ENCODE assay signal across 8 cellular contexts in the genomic region with DNA sequence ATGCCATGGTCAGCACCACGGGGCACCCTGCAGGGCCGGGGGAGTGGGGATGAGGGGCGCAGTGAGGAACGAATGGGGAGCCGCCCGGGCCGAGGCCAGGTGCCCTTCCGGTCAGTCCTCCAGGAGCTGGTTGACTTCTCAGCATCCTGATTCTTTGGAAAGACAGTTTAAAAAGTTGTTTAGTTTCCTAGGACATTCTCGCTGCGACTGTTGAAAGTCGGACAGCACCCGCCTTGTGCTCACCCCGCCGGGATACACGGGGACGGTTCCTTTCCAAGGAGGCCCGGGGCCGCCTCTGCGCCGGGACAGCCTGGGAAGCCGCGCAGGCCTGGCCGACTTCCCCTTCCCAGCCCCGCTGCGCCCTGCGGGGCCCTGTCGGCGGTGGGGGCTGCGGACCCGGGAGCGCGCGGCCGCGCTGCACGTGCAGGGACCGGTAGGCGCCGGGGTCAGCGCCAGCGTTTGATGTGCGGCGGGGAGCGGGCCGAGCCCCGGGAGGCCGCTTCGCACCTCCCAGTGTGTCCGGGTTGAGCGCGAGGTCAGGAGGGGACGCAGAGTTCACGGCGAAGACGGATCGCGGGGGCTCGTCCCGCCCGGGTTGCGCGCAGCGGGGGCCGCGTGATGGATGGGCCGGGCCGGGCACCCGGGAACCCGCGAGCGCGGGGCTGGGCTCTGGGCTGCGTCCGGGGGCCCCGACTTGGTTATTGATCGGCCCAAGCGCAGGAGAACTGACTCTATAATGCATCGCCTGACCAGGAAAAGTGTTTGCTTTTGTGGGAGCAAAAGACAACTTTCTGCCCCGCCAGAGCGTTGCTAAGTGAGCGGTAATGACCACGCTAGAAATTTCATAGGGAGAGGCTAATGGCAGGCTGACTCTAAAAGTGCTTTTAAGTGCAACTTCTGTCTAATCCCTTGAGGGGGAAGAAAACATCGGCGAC. TPM values are rescaled to one million over a fixed set of nuclear protein-coding genes. Genes with fewer than 3 reads are reported as not detected.
DNase-seq lines count a peak whose midpoint lies in the region; FAIRE-seq and TF ChIP-seq lines count a peak whose summit lies in the region.
"Had no signal": no experiment of that assay in that cellular context is flagged by ENCODE, and none has a peak within 500 bp of the region (broad histone marks: within the 10 kb centered on the region; RNA-seq: fewer than 3 reads in every experiment).

No MANE protein-coding gene starts in this region.

- no peaks in the 10 kb centered on the region for H3K79me2 ChIP-seq in keratinocyte (ENCODE audit: control insufficient read depth, insufficient read depth, low read length)

- H3K4me2 ChIP-seq in keratinocyte (ENCODE audit: control insufficient read depth, extremely low read depth, insufficient read depth, low read depth, low read length): peak overlapping the region; percentile 76

- dilution Hi-C loops in keratinocyte (cut with MboI; ENCODE audit: extremely low pct_ligation_motif_present, low sequenced_read_pairs): no loop called here

- 3% methylated on average over 84 of the region's 84 CpGs for WGBS in HUES64

- H3K36me3 ChIP-seq in HUES64 (ENCODE audit: insufficient read depth, low read length) (no peaks in the 10 kb centered on the region), brain microvascular endothelial cell (replicated peaks) (no peaks in the 10 kb centered on the region), keratinocyte (ENCODE audit: control insufficient read depth in 2 of 2, extremely low read depth in 1 of 2, insufficient read depth in 2 of 2, low read length in 2 of 2) (no peaks in the 10 kb centered on the region)

- H4K20me1 ChIP-seq in keratinocyte (ENCODE audit: control insufficient read depth, extremely low read depth, insufficient read depth, low read length): no peaks in the 10 kb centered on the region

- DNase-seq in brain microvascular endothelial cell (no peak), keratinocyte (ENCODE audit: low read depth, low spot score) (no peak), T1000 (lab: John Stamatoyannopoulos, UW) (no peak), NCI-H2081 treated with DMSO at 0.1 percent for 48 hours (lab: John Stamatoyannopoulos, UW) (no peak), NCI-H774 (lab: John Stamatoyannopoulos, UW) (no peak)
- peak; percentile 25 for DNase-seq in stimulated activated CD8-positive, alpha-beta memory T cell treated with anti-CD3 and anti-CD28 coated beads, Interleukin-4, amount 100 ng/mL, for 48 hours

- H3K9ac ChIP-seq in HUES64 (ENCODE audit: low read depth, low read length) (no peak overlapping the region; the same call in 1 of the 2 replicates), keratinocyte (ENCODE audit: control insufficient read depth, extremely low read depth, insufficient read depth, low read length) (no peak overlapping the region)

- no peak for TF ChIP-seq CTCF in brain microvascular endothelial cell (IDR thresholded peaks at IDR 0.05; ENCODE audit: low read depth, low read length, missing control alignments)
- TF ChIP-seq CTCF in keratinocyte (optimal IDR thresholded peaks at IDR 0.05 in 1 of 3, IDR thresholded peaks at IDR 0.05 in 1 of 3, conservative IDR thresholded peaks at IDR 0.05 in 1 of 3; ENCODE audit: extremely low read depth in 1 of 3, insufficient read depth in 2 of 3, low read length in 3 of 3): no peak

- peak overlapping the region; percentile 41 for H2AFZ ChIP-seq in keratinocyte (ENCODE audit: control insufficient read depth, low read length)

- H3K9me3 ChIP-seq in HUES64 (ENCODE audit: insufficient read depth, low read depth, low read length): peaks cover 12% of the 10 kb centered on the region; the same call in 1 of the 2 replicates
- H3K9me3 ChIP-seq in keratinocyte (ENCODE audit: control insufficient read depth, low read depth, low read length): no peaks in the 10 kb centered on the region

- in situ Hi-C loops in brain microvascular endothelial cell (cut with HindIII; ENCODE audit: low pct_ligation_motif_present, low sequenced_read_pairs): no loop called here

- H3K27ac ChIP-seq in HUES64 (ENCODE audit: low read depth, low read length) (no peak overlapping the region), brain microvascular endothelial cell (no peak overlapping the region), keratinocyte (ENCODE audit: control insufficient read depth, insufficient read depth, low read length) (no peak overlapping the region)

- H3K27me3 ChIP-seq in HUES64 (ENCODE audit: insufficient read depth, low read length) (peaks cover 41% of the 10 kb centered on the region), brain microvascular endothelial cell (replicated peaks) (no peaks in the 10 kb centered on the region), keratinocyte (ENCODE audit: control insufficient read depth, extremely low read depth, insufficient read depth, low read length) (peaks cover 21% of the 10 kb centered on the region)

- H3K4me3 ChIP-seq in HUES64 (ENCODE audit: low read length) (peak overlapping the region; percentile 50), brain microvascular endothelial cell (ENCODE audit: low read depth, low read length) (peak overlapping the region; percentile 54), keratinocyte (ENCODE audit: control insufficient read depth in 2 of 3, extremely low read depth in 1 of 3, insufficient read depth in 2 of 3, low read depth in 1 of 3, low read length in 3 of 3) (peak overlapping the region in 2 of 3 experiments; percentile 47 to 53)

- FAIRE-seq in keratinocyte (lab: Jason Lieb, UNC): no peak

- no peaks in the 10 kb centered on the region for H3K9me1 ChIP-seq in keratinocyte (ENCODE audit: control insufficient read depth, extremely low read depth, insufficient read depth, low read length)

- H3K4me1 ChIP-seq in HUES64 (ENCODE audit: insufficient read depth, low read length) (0 out of 2 replicates have a peak, but pooled peaks cover 3% of the 10 kb centered on the region), keratinocyte (ENCODE audit: control insufficient read depth, extremely low read depth, insufficient read depth, low read length) (peaks cover 3% of the 10 kb centered on the region)

RNA-seq across cellular contexts. Expression of a gene that starts 28.0 kb away (rescaled TPM):
- polyA plus RNA-seq in HUES64 (2013, experiment 1 of 2): not detected
- polyA plus RNA-seq in HUES64 (2013, experiment 2 of 2): not detected
- not detected in 3 replicates for polyA plus RNA-seq in keratinocyte
- not detected for polyA plus RNA-seq in keratinocyte (2011; ENCODE audit: low read depth)
- not detected in 2 replicates for polyA plus RNA-seq in keratinocyte (2011; cell fraction: cytosol; rRNA removed)
- polyA plus RNA-seq in keratinocyte (2011; cell fraction: nucleus; rRNA removed): not detected in 2 replicates
- not detected in 2 replicates for polyA plus RNA-seq in keratinocyte (2012; ENCODE audit: low replicate concordance)
- polyA minus RNA-seq in keratinocyte: not detected in 3 replicates
- not detected for polyA minus RNA-seq in keratinocyte (2011; cell fraction: cytosol; rRNA and poly(A)+ RNA removed)
- polyA minus RNA-seq in keratinocyte (2011; cell fraction: nucleus; rRNA and poly(A)+ RNA removed): not detected in 2 replicates
- polyA plus RNA-seq: IgD-negative memory B cell had no signal
